Comparison of ENCODE assay signal across 1 cellular context in the genomic region with DNA sequence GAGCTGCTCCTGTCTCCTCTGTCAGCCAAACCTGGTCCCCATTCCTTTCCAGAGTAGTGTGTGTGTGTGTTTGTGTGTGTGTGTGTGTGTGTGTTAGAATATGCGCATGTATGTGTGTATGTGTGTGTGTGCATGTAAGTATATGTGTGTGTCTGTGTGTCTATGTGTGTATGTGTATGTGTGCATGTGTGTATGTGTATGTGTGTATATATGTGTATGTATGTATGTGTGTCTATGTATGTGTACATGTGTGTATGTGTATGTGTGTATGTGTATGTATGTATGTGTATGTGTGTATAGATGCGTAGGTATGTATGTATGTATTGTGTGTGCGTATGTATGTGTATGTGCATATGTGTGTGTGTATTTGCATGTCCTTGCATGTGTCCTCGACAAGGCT.
TF ChIP-seq lines count a peak whose summit lies in the region.

No MANE protein-coding gene starts in this region.

TF ChIP-seq in K562, 482 proteins besides CTCF, POLR2A, EP300 and RAD21 (continued from another document and continues in another):
- TF ChIP-seq BMI1 (IDR thresholded peaks at IDR 0.05; ENCODE audit: low read length) (no peak), ZNF24 (IDR thresholded peaks at IDR 0.05) (no peak), BRCA1 (IDR thresholded peaks at IDR 0.05) (no peak), BRCA1 (CRISPR knock-in tag; IDR thresholded peaks at IDR 0.05) (no peak), EHMT2 (IDR thresholded peaks at IDR 0.05) (peak; percentile 82), ZNF76 (CRISPR knock-in tag; IDR thresholded peaks at IDR 0.05; ENCODE audit: borderline replicate concordance) (no peak), MEIS2 (IDR thresholded peaks at IDR 0.05; ENCODE audit: partially characterized antibody) (no peak), NCOA2 (IDR thresholded peaks at IDR 0.05; ENCODE audit: partially characterized antibody in 2 of 2) (peak in 1 of 2 experiments; percentile 66), NR2F6 (CRISPR knock-in tag; IDR thresholded peaks at IDR 0.05) (no peak), HIVEP1 (CRISPR knock-in tag; IDR thresholded peaks at IDR 0.05) (no peak), HNRNPH1 (optimal IDR thresholded peaks at IDR 0.05; ENCODE audit: low read depth, low read length) (no peak), HOXB6 (CRISPR knock-in tag; IDR thresholded peaks at IDR 0.05; ENCODE audit: borderline replicate concordance) (no peak), CEBPG (CRISPR knock-in tag; IDR thresholded peaks at IDR 0.05) (no peak), CEBPG (tag; conservative IDR thresholded peaks at IDR 0.05 in 1 of 2, IDR thresholded peaks at IDR 0.05 in 1 of 2) (no peak), BRD9 (IDR thresholded peaks at IDR 0.05; ENCODE audit: low read depth, partially characterized antibody) (peak; percentile 33), U2AF1 (optimal IDR thresholded peaks at IDR 0.05; ENCODE audit: low read depth, low read length) (no peak), BACH1 (tag; IDR thresholded peaks at IDR 0.05) (no peak), GABPB1 (CRISPR knock-in tag; IDR thresholded peaks at IDR 0.05) (no peak), ZNF584 (CRISPR knock-in tag; IDR thresholded peaks at IDR 0.05; ENCODE audit: low read depth) (no peak), TAF1 (IDR thresholded peaks at IDR 0.05; ENCODE audit: control insufficient read depth, extremely low read depth, insufficient read depth, low read length, severe bottlenecking) (no peak), ZNF384 (IDR thresholded peaks at IDR 0.05; ENCODE audit: low read depth, low read length) (no peak), NR3C1 (CRISPR knock-in tag; IDR thresholded peaks at IDR 0.05) (no peak), LARP7 (IDR thresholded peaks at IDR 0.05) (peak; percentile 97), ZNF224 (CRISPR knock-in tag; IDR thresholded peaks at IDR 0.05) (no peak), TEAD1 (CRISPR knock-in tag; IDR thresholded peaks at IDR 0.05) (no peak), RB1 (IDR thresholded peaks at IDR 0.05; ENCODE audit: low read depth) (no peak), TAF9B (IDR thresholded peaks at IDR 0.05; ENCODE audit: partially characterized antibody) (peak; percentile 28), PCBP1 (IDR thresholded peaks at IDR 0.05; ENCODE audit: low read depth, low read length, poor library complexity, severe bottlenecking) (no peak), HNRNPL (IDR thresholded peaks at IDR 0.05; ENCODE audit: low read depth, low read length) (no peak), BHLHE40 (IDR thresholded peaks at IDR 0.05; ENCODE audit: low read length) (no peak), LCOR (CRISPR knock-in tag; IDR thresholded peaks at IDR 0.05) (no peak), XRCC3 (IDR thresholded peaks at IDR 0.05) (peak; percentile 46; the same call in 1 of the 2 replicates), MYNN (IDR thresholded peaks at IDR 0.05) (no peak), MYNN (CRISPR knock-in tag; IDR thresholded peaks at IDR 0.05) (no peak), ARID1B (IDR thresholded peaks at IDR 0.05) (peak; percentile 21; the same call in 1 of the 2 replicates), HDAC3 (IDR thresholded peaks at IDR 0.05; ENCODE audit: borderline replicate concordance, partially characterized antibody) (no peak), NUFIP1 (IDR thresholded peaks at IDR 0.05; ENCODE audit: partially characterized antibody) (no peak), JUNB (CRISPR knock-in tag; conservative IDR thresholded peaks at IDR 0.05) (no peak), GATAD2A (IDR thresholded peaks at IDR 0.05) (no peak)
- TF ChIP-seq, protein P1, sequence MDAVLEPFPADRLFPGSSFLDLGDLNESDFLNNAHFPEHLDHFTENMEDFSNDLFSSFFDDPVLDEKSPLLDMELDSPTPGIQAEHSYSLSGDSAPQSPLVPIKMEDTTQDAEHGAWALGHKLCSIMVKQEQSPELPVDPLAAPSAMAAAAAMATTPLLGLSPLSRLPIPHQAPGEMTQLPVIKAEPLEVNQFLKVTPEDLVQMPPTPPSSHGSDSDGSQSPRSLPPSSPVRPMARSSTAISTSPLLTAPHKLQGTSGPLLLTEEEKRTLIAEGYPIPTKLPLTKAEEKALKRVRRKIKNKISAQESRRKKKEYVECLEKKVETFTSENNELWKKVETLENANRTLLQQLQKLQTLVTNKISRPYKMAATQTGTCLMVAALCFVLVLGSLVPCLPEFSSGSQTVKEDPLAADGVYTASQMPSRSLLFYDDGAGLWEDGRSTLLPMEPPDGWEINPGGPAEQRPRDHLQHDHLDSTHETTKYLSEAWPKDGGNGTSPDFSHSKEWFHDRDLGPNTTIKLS (IDR thresholded peaks at IDR 0.05; ENCODE audit: borderline replicate concordance, low read depth): no peak
- TF ChIP-seq, protein P2, sequence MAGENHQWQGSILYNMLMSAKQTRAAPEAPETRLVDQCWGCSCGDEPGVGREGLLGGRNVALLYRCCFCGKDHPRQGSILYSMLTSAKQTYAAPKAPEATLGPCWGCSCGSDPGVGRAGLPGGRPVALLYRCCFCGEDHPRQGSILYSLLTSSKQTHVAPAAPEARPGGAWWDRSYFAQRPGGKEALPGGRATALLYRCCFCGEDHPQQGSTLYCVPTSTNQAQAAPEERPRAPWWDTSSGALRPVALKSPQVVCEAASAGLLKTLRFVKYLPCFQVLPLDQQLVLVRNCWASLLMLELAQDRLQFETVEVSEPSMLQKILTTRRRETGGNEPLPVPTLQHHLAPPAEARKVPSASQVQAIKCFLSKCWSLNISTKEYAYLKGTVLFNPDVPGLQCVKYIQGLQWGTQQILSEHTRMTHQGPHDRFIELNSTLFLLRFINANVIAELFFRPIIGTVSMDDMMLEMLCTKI (IDR thresholded peaks at IDR 0.05; ENCODE audit: partially characterized antibody): no peak
- TF ChIP-seq, protein P3, sequence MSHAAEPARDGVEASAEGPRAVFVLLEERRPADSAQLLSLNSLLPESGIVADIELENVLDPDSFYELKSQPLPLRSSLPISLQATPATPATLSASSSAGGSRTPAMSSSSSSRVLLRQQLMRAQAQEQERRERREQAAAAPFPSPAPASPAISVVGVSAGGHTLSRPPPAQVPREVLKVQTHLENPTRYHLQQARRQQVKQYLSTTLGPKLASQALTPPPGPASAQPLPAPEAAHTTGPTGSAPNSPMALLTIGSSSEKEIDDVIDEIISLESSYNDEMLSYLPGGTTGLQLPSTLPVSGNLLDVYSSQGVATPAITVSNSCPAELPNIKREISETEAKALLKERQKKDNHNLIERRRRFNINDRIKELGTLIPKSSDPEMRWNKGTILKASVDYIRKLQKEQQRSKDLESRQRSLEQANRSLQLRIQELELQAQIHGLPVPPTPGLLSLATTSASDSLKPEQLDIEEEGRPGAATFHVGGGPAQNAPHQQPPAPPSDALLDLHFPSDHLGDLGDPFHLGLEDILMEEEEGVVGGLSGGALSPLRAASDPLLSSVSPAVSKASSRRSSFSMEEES (CRISPR knock-in tag; IDR thresholded peaks at IDR 0.05): no peak
- TF ChIP-seq, protein P4, sequence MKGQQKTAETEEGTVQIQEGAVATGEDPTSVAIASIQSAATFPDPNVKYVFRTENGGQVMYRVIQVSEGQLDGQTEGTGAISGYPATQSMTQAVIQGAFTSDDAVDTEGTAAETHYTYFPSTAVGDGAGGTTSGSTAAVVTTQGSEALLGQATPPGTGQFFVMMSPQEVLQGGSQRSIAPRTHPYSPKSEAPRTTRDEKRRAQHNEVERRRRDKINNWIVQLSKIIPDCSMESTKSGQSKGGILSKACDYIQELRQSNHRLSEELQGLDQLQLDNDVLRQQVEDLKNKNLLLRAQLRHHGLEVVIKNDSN (CRISPR knock-in tag; IDR thresholded peaks at IDR 0.05): no peak
- TF ChIP-seq, protein P5, sequence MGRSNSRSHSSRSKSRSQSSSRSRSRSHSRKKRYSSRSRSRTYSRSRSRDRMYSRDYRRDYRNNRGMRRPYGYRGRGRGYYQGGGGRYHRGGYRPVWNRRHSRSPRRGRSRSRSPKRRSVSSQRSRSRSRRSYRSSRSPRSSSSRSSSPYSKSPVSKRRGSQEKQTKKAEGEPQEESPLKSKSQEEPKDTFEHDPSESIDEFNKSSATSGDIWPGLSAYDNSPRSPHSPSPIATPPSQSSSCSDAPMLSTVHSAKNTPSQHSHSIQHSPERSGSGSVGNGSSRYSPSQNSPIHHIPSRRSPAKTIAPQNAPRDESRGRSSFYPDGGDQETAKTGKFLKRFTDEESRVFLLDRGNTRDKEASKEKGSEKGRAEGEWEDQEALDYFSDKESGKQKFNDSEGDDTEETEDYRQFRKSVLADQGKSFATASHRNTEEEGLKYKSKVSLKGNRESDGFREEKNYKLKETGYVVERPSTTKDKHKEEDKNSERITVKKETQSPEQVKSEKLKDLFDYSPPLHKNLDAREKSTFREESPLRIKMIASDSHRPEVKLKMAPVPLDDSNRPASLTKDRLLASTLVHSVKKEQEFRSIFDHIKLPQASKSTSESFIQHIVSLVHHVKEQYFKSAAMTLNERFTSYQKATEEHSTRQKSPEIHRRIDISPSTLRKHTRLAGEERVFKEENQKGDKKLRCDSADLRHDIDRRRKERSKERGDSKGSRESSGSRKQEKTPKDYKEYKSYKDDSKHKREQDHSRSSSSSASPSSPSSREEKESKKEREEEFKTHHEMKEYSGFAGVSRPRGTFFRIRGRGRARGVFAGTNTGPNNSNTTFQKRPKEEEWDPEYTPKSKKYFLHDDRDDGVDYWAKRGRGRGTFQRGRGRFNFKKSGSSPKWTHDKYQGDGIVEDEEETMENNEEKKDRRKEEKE (IDR thresholded peaks at IDR 0.05; ENCODE audit: borderline replicate concordance in 1 of 2, control insufficient read depth in 1 of 2, low read depth in 2 of 2, low read length in 1 of 2): peak in 1 of 2 experiments; percentile 57; a peak in 1 of 4 replicates
- TF ChIP-seq, protein P6, sequence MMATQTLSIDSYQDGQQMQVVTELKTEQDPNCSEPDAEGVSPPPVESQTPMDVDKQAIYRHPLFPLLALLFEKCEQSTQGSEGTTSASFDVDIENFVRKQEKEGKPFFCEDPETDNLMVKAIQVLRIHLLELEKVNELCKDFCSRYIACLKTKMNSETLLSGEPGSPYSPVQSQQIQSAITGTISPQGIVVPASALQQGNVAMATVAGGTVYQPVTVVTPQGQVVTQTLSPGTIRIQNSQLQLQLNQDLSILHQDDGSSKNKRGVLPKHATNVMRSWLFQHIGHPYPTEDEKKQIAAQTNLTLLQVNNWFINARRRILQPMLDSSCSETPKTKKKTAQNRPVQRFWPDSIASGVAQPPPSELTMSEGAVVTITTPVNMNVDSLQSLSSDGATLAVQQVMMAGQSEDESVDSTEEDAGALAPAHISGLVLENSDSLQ (IDR thresholded peaks at IDR 0.05): no peak
- TF ChIP-seq, protein P7, sequence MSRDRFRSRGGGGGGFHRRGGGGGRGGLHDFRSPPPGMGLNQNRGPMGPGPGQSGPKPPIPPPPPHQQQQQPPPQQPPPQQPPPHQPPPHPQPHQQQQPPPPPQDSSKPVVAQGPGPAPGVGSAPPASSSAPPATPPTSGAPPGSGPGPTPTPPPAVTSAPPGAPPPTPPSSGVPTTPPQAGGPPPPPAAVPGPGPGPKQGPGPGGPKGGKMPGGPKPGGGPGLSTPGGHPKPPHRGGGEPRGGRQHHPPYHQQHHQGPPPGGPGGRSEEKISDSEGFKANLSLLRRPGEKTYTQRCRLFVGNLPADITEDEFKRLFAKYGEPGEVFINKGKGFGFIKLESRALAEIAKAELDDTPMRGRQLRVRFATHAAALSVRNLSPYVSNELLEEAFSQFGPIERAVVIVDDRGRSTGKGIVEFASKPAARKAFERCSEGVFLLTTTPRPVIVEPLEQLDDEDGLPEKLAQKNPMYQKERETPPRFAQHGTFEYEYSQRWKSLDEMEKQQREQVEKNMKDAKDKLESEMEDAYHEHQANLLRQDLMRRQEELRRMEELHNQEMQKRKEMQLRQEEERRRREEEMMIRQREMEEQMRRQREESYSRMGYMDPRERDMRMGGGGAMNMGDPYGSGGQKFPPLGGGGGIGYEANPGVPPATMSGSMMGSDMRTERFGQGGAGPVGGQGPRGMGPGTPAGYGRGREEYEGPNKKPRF (IDR thresholded peaks at IDR 0.05; ENCODE audit: low read depth, low read length): no peak
- TF ChIP-seq, protein P8, sequence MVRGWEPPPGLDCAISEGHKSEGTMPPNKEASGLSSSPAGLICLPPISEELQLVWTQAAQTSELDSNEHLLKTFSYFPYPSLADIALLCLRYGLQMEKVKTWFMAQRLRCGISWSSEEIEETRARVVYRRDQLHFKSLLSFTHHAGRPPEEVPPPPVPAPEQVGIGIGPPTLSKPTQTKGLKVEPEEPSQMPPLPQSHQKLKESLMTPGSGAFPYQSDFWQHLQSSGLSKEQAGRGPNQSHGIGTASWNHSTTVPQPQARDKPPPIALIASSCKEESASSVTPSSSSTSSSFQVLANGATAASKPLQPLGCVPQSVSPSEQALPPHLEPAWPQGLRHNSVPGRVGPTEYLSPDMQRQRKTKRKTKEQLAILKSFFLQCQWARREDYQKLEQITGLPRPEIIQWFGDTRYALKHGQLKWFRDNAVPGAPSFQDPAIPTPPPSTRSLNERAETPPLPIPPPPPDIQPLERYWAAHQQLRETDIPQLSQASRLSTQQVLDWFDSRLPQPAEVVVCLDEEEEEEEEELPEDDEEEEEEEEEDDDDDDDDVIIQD (CRISPR knock-in tag; IDR thresholded peaks at IDR 0.05): no peak
- TF ChIP-seq, protein P9, sequence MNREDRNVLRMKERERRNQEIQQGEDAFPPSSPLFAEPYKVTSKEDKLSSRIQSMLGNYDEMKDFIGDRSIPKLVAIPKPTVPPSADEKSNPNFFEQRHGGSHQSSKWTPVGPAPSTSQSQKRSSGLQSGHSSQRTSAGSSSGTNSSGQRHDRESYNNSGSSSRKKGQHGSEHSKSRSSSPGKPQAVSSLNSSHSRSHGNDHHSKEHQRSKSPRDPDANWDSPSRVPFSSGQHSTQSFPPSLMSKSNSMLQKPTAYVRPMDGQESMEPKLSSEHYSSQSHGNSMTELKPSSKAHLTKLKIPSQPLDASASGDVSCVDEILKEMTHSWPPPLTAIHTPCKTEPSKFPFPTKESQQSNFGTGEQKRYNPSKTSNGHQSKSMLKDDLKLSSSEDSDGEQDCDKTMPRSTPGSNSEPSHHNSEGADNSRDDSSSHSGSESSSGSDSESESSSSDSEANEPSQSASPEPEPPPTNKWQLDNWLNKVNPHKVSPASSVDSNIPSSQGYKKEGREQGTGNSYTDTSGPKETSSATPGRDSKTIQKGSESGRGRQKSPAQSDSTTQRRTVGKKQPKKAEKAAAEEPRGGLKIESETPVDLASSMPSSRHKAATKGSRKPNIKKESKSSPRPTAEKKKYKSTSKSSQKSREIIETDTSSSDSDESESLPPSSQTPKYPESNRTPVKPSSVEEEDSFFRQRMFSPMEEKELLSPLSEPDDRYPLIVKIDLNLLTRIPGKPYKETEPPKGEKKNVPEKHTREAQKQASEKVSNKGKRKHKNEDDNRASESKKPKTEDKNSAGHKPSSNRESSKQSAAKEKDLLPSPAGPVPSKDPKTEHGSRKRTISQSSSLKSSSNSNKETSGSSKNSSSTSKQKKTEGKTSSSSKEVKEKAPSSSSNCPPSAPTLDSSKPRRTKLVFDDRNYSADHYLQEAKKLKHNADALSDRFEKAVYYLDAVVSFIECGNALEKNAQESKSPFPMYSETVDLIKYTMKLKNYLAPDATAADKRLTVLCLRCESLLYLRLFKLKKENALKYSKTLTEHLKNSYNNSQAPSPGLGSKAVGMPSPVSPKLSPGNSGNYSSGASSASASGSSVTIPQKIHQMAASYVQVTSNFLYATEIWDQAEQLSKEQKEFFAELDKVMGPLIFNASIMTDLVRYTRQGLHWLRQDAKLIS (CRISPR knock-in tag; IDR thresholded peaks at IDR 0.05): no peak
- TF ChIP-seq, protein P10, sequence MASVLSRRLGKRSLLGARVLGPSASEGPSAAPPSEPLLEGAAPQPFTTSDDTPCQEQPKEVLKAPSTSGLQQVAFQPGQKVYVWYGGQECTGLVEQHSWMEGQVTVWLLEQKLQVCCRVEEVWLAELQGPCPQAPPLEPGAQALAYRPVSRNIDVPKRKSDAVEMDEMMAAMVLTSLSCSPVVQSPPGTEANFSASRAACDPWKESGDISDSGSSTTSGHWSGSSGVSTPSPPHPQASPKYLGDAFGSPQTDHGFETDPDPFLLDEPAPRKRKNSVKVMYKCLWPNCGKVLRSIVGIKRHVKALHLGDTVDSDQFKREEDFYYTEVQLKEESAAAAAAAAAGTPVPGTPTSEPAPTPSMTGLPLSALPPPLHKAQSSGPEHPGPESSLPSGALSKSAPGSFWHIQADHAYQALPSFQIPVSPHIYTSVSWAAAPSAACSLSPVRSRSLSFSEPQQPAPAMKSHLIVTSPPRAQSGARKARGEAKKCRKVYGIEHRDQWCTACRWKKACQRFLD (CRISPR knock-in tag; IDR thresholded peaks at IDR 0.05): no peak
